21 cellular contexts compared by ENCODE assay signal in genomic region chr5:138949988-138950387, GRCh38.
DNase-seq lines count a peak whose midpoint lies in the region; ATAC-seq and TF ChIP-seq lines count a peak whose summit lies in the region.
"Had no signal": no experiment of that assay in that cellular context is flagged by ENCODE, and none has a peak within 500 bp of the region (broad histone marks: within the 10 kb centered on the region; RNA-seq: fewer than 3 reads in every experiment).

No MANE protein-coding gene starts in this region.

- no peaks in the 10 kb centered on the region for H4K20me1 ChIP-seq in PC-3 (ENCODE audit: low read length)

- intact Hi-C loops in ascending aorta (cut with DNase I) (no loop called here), PC-3 (cut with micrococcal nuclease) (no loop called here)

- H3K4me3 ChIP-seq in ascending aorta = no peak overlapping the region
- H3K4me3 ChIP-seq in PC-3 (ENCODE audit: low read length) = no peak overlapping the region
- H3K4me3 ChIP-seq: esophagus muscularis mucosa, lung, MG63, PC-9, vagina had no signal

- no peaks in the 10 kb centered on the region for H3F3A ChIP-seq in PC-3 (ENCODE audit: low read length, unreplicated experiment)

- H3K9me3 Mint-ChIP-seq in activated T-cell treated with anti-CD3 and anti-CD28 coated beads, Interleukin-2, amount 50 U/mL, for 24 hours = no peaks in the 10 kb centered on the region
- no peaks in the 10 kb centered on the region for H3K9me3 Mint-ChIP-seq in activated T-cell treated with anti-CD3 and anti-CD28 coated beads, Interleukin-2, amount 50 U/mL, for 4 hours
- no peaks in the 10 kb centered on the region for H3K9me3 Mint-ChIP-seq in mesothelial cell of epicardium
- H3K9me3 Mint-ChIP-seq: central memory CD8-positive, alpha-beta T cell had no signal

- CTCF ChIA-PET in PC-3 (lab: Charles Lee) = no interaction called here

- H3K4me1 ChIP-seq in ascending aorta (peaks cover 36 to 58% of the 10 kb centered on the region in 2 donors), PC-3 (ENCODE audit: insufficient read depth, low read length) (no peaks in the 10 kb centered on the region)

- peaks cover 16% of the 10 kb centered on the region for H3K4me1 Mint-ChIP-seq in activated T-cell treated with anti-CD3 and anti-CD28 coated beads, Interleukin-2, amount 50 U/mL, for 24 hours (ENCODE audit: low read depth)
- peaks cover 19% of the 10 kb centered on the region for H3K4me1 Mint-ChIP-seq in activated T-cell treated with anti-CD3 and anti-CD28 coated beads, Interleukin-2, amount 50 U/mL, for 4 hours (ENCODE audit: low read depth)
- H3K4me1 Mint-ChIP-seq in mesothelial cell of epicardium = peaks cover 51% of the 10 kb centered on the region

- no TSS peak for BruUV-seq in PC-3 (replicated peaks; lab: Mats Ljungman, UMichigan)

- POLR2A ChIA-PET in PC-3 (lab: Charles Lee; ENCODE audit: unreplicated experiment) = no interaction called here

- no peak overlapping the region for H3K27ac Mint-ChIP-seq in activated T-cell treated with anti-CD3 and anti-CD28 coated beads, Interleukin-2, amount 50 U/mL, for 24 hours
- H3K27ac Mint-ChIP-seq in mesothelial cell of epicardium = peak overlapping the region; percentile 30
- H3K27ac Mint-ChIP-seq: activated CD4-positive, alpha-beta T cell treated with anti-CD3 and anti-CD28 coated beads for 36 hours had no signal

- ATAC-seq in activated T-cell treated with anti-CD3 and anti-CD28 coated beads, Interleukin-2, amount 50 U/mL, for 4 hours = no peak
- no peak for ATAC-seq in GM21526 (IDR thresholded peaks at IDR 0.05; ENCODE audit: low FRiP score, unreplicated experiment)
- no peak for ATAC-seq in PC-3
- ATAC-seq: activated CD4-positive, alpha-beta T cell treated with anti-CD3 and anti-CD28 coated beads for 36 hours had no signal

- no peak overlapping the region for H3K4me3 Mint-ChIP-seq in activated T-cell treated with anti-CD3 and anti-CD28 coated beads, Interleukin-2, amount 50 U/mL, for 24 hours
- no peak overlapping the region for H3K4me3 Mint-ChIP-seq in activated T-cell treated with anti-CD3 and anti-CD28 coated beads, Interleukin-2, amount 50 U/mL, for 4 hours
- no peak overlapping the region for H3K4me3 Mint-ChIP-seq in mesothelial cell of epicardium
- H3K4me3 Mint-ChIP-seq: activated CD4-positive, alpha-beta T cell treated with anti-CD3 and anti-CD28 coated beads for 36 hours; central memory CD8-positive, alpha-beta T cell had no signal

- no peaks in the 10 kb centered on the region for H3K27me3 ChIP-seq in ascending aorta
- no peaks in the 10 kb centered on the region for H3K27me3 ChIP-seq in PC-3 (ENCODE audit: low read length)
- H3K27me3 ChIP-seq: esophagus muscularis mucosa, MG63, vagina had no signal

- H3K27ac ChIP-seq in ascending aorta (peak overlapping the region; percentile 14 to 48), substantia nigra (ENCODE audit: low read depth, low read length, poor library complexity, severe bottlenecking) (peak overlapping the region; percentile 88), PC-3 (ENCODE audit: low read length) (no peak overlapping the region)
- H3K27ac ChIP-seq: esophagus muscularis mucosa, parathyroid adenoma, PC-9, vagina had no signal

- no peak overlapping the region for H3K4me2 ChIP-seq in PC-3 (ENCODE audit: low read length)
- H3K4me2 ChIP-seq: PC-9 had no signal

- TF ChIP-seq CTCF in ascending aorta (IDR thresholded peaks at IDR 0.05) (no peak), mesothelial cell of epicardium (IDR thresholded peaks at IDR 0.05; ENCODE audit: unreplicated experiment) (no peak), PC-3 (conservative IDR thresholded peaks at IDR 0.05; ENCODE audit: low read depth, low read length) (no peak)

- DNase-seq in activated T-cell treated with anti-CD3 and anti-CD28 coated beads, Interleukin-2, amount 50 U/mL, for 24 hours = peak; percentile 12
- no peak for DNase-seq in activated T-cell treated with anti-CD3 and anti-CD28 coated beads, Interleukin-2, amount 50 U/mL, for 4 hours
- DNase-seq in ascending aorta (ENCODE audit: low spot score in 2 of 2) (peak in 1 of 2 donors; percentile 60), mesothelial cell of epicardium (ENCODE audit: low spot score in 2 of 2, unreplicated experiment in 2 of 2) (no peak), substantia nigra (lab: John Stamatoyannopoulos, UW) (peak in 3 of 49 donors; percentile 39 to 71 (median 44)), PC-3 (no peak), cerebellar nuclear complex (lab: John Stamatoyannopoulos, UW) (no peak)
- DNase-seq: activated CD4-positive, alpha-beta T cell treated with anti-CD3 and anti-CD28 coated beads for 36 hours; activated gamma-delta T cell; effector CD8-positive, alpha-beta T cell; MG63; NCI-H146; NCI-H82; PC-9; stimulated activated CD4-positive, alpha-beta T cell treated with anti-CD3 and anti-CD28 coated beads, Interleukin-4, amount 100 ng/mL, for 1 hour had no signal

- no peak overlapping the region for H3K9ac ChIP-seq in PC-3 (ENCODE audit: low read length)
- H3K9ac ChIP-seq: parathyroid adenoma had no signal

- H3K9me2 ChIP-seq in PC-3 (replicated peaks; ENCODE audit: low read length) = no peaks in the 10 kb centered on the region

- H3K27me3 Mint-ChIP-seq in activated T-cell treated with anti-CD3 and anti-CD28 coated beads, Interleukin-2, amount 50 U/mL, for 24 hours = no peaks in the 10 kb centered on the region
- H3K27me3 Mint-ChIP-seq in activated T-cell treated with anti-CD3 and anti-CD28 coated beads, Interleukin-2, amount 50 U/mL, for 4 hours (ENCODE audit: low read depth) = no peaks in the 10 kb centered on the region
- no peaks in the 10 kb centered on the region for H3K27me3 Mint-ChIP-seq in mesothelial cell of epicardium (ENCODE audit: low read depth)
- H3K27me3 Mint-ChIP-seq: activated CD4-positive, alpha-beta T cell treated with anti-CD3 and anti-CD28 coated beads for 36 hours; central memory CD8-positive, alpha-beta T cell had no signal

- H3K9me3 ChIP-seq in ascending aorta = no peaks in the 10 kb centered on the region
- H3K9me3 ChIP-seq in PC-3 (ENCODE audit: low read length) = no peaks in the 10 kb centered on the region
- H3K9me3 ChIP-seq: esophagus muscularis mucosa, MG63, vagina had no signal

- H3K79me2 ChIP-seq in PC-3 (ENCODE audit: low read length) = no peaks in the 10 kb centered on the region

- H3K36me3 ChIP-seq in ascending aorta (peaks cover 10 to 15% of the 10 kb centered on the region in 2 donors), PC-3 (ENCODE audit: low read depth, low read length) (no peaks in the 10 kb centered on the region)
- H3K36me3 ChIP-seq: vagina had no signal

- H3K36me3 Mint-ChIP-seq in activated T-cell treated with anti-CD3 and anti-CD28 coated beads, Interleukin-2, amount 50 U/mL, for 24 hours (ENCODE audit: low read depth) = peaks cover 13% of the 10 kb centered on the region
- peaks cover 16% of the 10 kb centered on the region for H3K36me3 Mint-ChIP-seq in activated T-cell treated with anti-CD3 and anti-CD28 coated beads, Interleukin-2, amount 50 U/mL, for 4 hours (ENCODE audit: insufficient read depth)
- H3K36me3 Mint-ChIP-seq in mesothelial cell of epicardium = peaks cover 12% of the 10 kb centered on the region

- no peak overlapping the region for H2AFZ ChIP-seq in PC-3 (ENCODE audit: low read length)
- H2AFZ ChIP-seq: parathyroid adenoma, PC-9 had no signal
